24 cellular contexts compared by ENCODE assay signal in genomic region chr16:490768-491167, GRCh38.
"Had no signal": no experiment of that assay in that cellular context is flagged by ENCODE, and none has a peak within 500 bp of the region (broad histone marks: within the 10 kb centered on the region; RNA-seq: fewer than 3 reads in every experiment).

No MANE protein-coding gene starts in this region.

- H3K4me3 Mint-ChIP-seq: activated T-cell treated with anti-CD3 and anti-CD28 coated beads, Interleukin-2, amount 50 U/mL, for 72 hours had no signal

- H3K27ac ChIP-seq: colonic mucosa, epithelial cell of prostate, esophagus squamous epithelium, left lung, skin epidermis, stomach, thyroid gland, upper lobe of right lung had no signal

- H3K9me3 ChIP-seq: colonic mucosa, esophagus squamous epithelium, left lung, stomach, thyroid gland, upper lobe of right lung had no signal

- FAIRE-seq: endometrium, islet of Langerhans had no signal

- H3K36me3 Mint-ChIP-seq: activated naive CD4-positive, alpha-beta T cell treated with anti-CD3 and anti-CD28 coated beads, Interleukin-2, amount 50 U/mL, for 72 hours had no signal

- DNase-seq: activated CD4-positive, alpha-beta T cell treated with anti-CD3 and anti-CD28 coated beads for 4 hours; activated CD4-positive, alpha-beta T cell treated with anti-CD3 and anti-CD28 coated beads, Interleukin-2, amount 50 U/mL, for 4 hours; activated naive CD4-positive, alpha-beta T cell; activated T-cell treated with anti-CD3 and anti-CD28 coated beads for 4 hours; activated T-cell treated with anti-CD3 and anti-CD28 coated beads, Interleukin-2, amount 50 U/mL, for 72 hours; anterior cingulate cortex; cerebellar nuclear complex; colonic mucosa; effector CD8-positive, alpha-beta T cell; esophagus squamous epithelium; foreskin melanocyte; stimulated activated CD4-positive, alpha-beta T cell treated with anti-CD3 and anti-CD28 coated beads, Interleukin-12 subunit alpha, Interleukin-12 subunit beta, amount 100 ng/mL, for 4 hours; stimulated activated CD4-positive, alpha-beta T cell treated with anti-CD3 and anti-CD28 coated beads, Interleukin-4, amount 100 ng/mL, for 1 hour; stomach; thyroid gland; upper lobe of right lung had no signal

- H3K4me3 ChIP-seq: colonic mucosa, esophagus squamous epithelium, left lung, lung, skin epidermis, stomach, thyroid gland, upper lobe of right lung had no signal

- H3K27ac Mint-ChIP-seq: activated naive CD4-positive, alpha-beta T cell treated with anti-CD3 and anti-CD28 coated beads, Interleukin-2, amount 50 U/mL, for 72 hours; activated T-cell treated with anti-CD3 and anti-CD28 coated beads, Interleukin-2, amount 50 U/mL, for 72 hours had no signal

- ATAC-seq: activated naive CD4-positive, alpha-beta T cell treated with anti-CD3 and anti-CD28 coated beads, Interleukin-2, amount 50 U/mL, for 72 hours; activated T-cell treated with anti-CD3 and anti-CD28 coated beads, Interleukin-2, amount 50 U/mL, for 72 hours; left lung; sciatic nerve; upper lobe of right lung had no signal

- H3K4me1 ChIP-seq: colonic mucosa, esophagus squamous epithelium, left lung, stomach, thyroid gland, upper lobe of right lung had no signal

- H3K27me3 ChIP-seq: colonic mucosa, esophagus squamous epithelium, left lung, stomach, thyroid gland, upper lobe of right lung had no signal

- H3K9me3 Mint-ChIP-seq: activated naive CD4-positive, alpha-beta T cell treated with anti-CD3 and anti-CD28 coated beads, Interleukin-2, amount 50 U/mL, for 72 hours; activated T-cell treated with anti-CD3 and anti-CD28 coated beads, Interleukin-2, amount 50 U/mL, for 72 hours had no signal

- H3K36me3 ChIP-seq: colonic mucosa had no signal
